In genomic region chr15:83559310-83559966, GRCh38 we compare ENCODE assay signal across 8 cellular contexts.
A peak's percentile ranks its signal among the peaks of the same experiment; 100 is the strongest.
DNase-seq lines count a peak whose midpoint lies in the region; ATAC-seq and TF ChIP-seq lines count a peak whose summit lies in the region.

No MANE protein-coding gene starts in this region.

- H3K27me3 Mint-ChIP-seq in nephron progenitor cell (ENCODE audit: low read depth, poor library complexity): peaks cover 2% of the 10 kb centered on the region
- H3K27me3 Mint-ChIP-seq in type B pancreatic cell: no peaks in the 10 kb centered on the region

- peaks cover 6% of the 10 kb centered on the region for H3K9me3 Mint-ChIP-seq in nephron progenitor cell
- H3K9me3 Mint-ChIP-seq in type B pancreatic cell: no peaks in the 10 kb centered on the region

- no peak overlapping the region for H3K27ac Mint-ChIP-seq in nephron progenitor cell
- H3K27ac Mint-ChIP-seq in type B pancreatic cell: no peak overlapping the region

- DNase-seq in activated CD4-positive, alpha-beta T cell treated with anti-CD3 and anti-CD28 coated beads for 24 hours (ENCODE audit: low read depth in 2 of 2): peak; percentile 13 to 24
- no peak for DNase-seq in activated CD4-positive, alpha-beta T cell treated with anti-CD3 and anti-CD28 coated beads for 1 hour
- peak; percentile 35 for DNase-seq in NCI-H69 (lab: John Stamatoyannopoulos, UW)
- DNase-seq in activated CD8-positive, alpha-beta memory T cell treated with anti-CD3 and anti-CD28 coated beads, Interleukin-2, amount 50 U/mL, for 24 hours (ENCODE audit: extremely low read depth): peak; percentile 7
- DNase-seq in fibroblast of pulmonary artery (ENCODE audit: low read depth): peak; percentile 80
- peak; percentile 67 for DNase-seq in nephron progenitor cell
- no peak for DNase-seq in type B pancreatic cell (ENCODE audit: extremely low spot score, unreplicated experiment)

- no peak overlapping the region for H3K4me3 ChIP-seq in fibroblast of pulmonary artery (replicated peaks; ENCODE audit: low read depth, low read length)

- ATAC-seq in HG02981 (IDR thresholded peaks at IDR 0.05; ENCODE audit: unreplicated experiment): peak; percentile 88

- H3K4me1 Mint-ChIP-seq in nephron progenitor cell (no peaks in the 10 kb centered on the region), type B pancreatic cell (ENCODE audit: unreplicated experiment) (no peaks in the 10 kb centered on the region)

- H3K36me3 Mint-ChIP-seq in nephron progenitor cell (ENCODE audit: low read depth) (no peaks in the 10 kb centered on the region), type B pancreatic cell (no peaks in the 10 kb centered on the region)

- no peak overlapping the region for H3K4me3 Mint-ChIP-seq in nephron progenitor cell
- no peak overlapping the region for H3K4me3 Mint-ChIP-seq in type B pancreatic cell

- peak; percentile 89 for TF ChIP-seq CTCF in fibroblast of pulmonary artery (IDR thresholded peaks at IDR 0.05; ENCODE audit: low read length, missing control alignments)
- TF ChIP-seq CTCF in nephron progenitor cell (IDR thresholded peaks at IDR 0.05): peak; percentile 80
- peak; percentile 91 for TF ChIP-seq CTCF in type B pancreatic cell (conservative IDR thresholded peaks at IDR 0.05)

Comparison
In these comparisons a context has a peak if more than half of its experiments do, and no peak if none do; other contexts are left out.
1. DNase-seq: peak in activated CD4-positive, alpha-beta T cell treated with anti-CD3 and anti-CD28 coated beads for 24 hours (2 of 2), NCI-H69 (single experiment), activated CD8-positive, alpha-beta memory T cell treated with anti-CD3 and anti-CD28 coated beads, Interleukin-2, amount 50 U/mL, for 24 hours (single experiment), fibroblast of pulmonary artery (single experiment) and nephron progenitor cell (single experiment); none in activated CD4-positive, alpha-beta T cell treated with anti-CD3 and anti-CD28 coated beads for 1 hour (single experiment) and type B pancreatic cell (single experiment).
2. Peak in every context shown above with its lines, with median percentiles within 50 percentile points of each other: CTCF ChIP-seq.